8 cellular contexts compared by ENCODE assay signal in the genomic region with DNA sequence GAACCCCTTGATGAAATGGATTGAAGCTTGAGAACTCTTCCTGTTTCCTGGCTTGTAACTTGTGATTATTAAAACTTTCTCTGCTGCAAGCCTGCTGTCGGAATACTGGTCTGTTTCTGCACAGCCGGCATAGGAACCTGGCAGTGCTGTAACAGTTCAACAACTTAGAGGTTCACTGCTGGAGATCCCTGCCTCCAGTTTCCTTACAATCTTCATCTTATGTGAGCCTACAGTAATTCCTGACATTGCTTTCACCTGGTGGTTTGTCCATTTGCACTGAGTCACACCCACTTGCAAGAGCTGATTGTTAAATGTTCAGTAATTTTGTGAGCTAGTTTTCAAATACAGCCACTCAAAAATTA. TPM values are rescaled to one million over a fixed set of nuclear protein-coding genes. Genes with fewer than 3 reads are reported as not detected.
DNase-seq lines count a peak whose midpoint lies in the region; ATAC-seq and TF ChIP-seq lines count a peak whose summit lies in the region.

No MANE protein-coding gene starts in this region.

- H3K4me3 ChIP-seq in GM08714 (ENCODE audit: low read length) (peak overlapping the region; percentile 85), Panc1 (ENCODE audit: low read depth in 2 of 2, low read length in 2 of 2) (peak overlapping the region; percentile 72 to 96), epithelial cell of proximal tubule (ENCODE audit: low read depth, low read length) (peak overlapping the region; percentile 76), rectal smooth muscle tissue (ENCODE audit: low read length) (peak overlapping the region; percentile 97)

- in situ Hi-C loops in Panc1 (cut with HindIII; ENCODE audit: low pct_unique_long_range_greater_than_20kb, low sequenced_read_pairs), result no loop called here

- H3K27ac ChIP-seq in Panc1 (ENCODE audit: low read length) (peak overlapping the region; percentile 84), rectal smooth muscle tissue (ENCODE audit: low read depth, low read length) (peak overlapping the region; percentile 97)

- H3K4me1 ChIP-seq in Panc1 (ENCODE audit: control insufficient read depth, insufficient read depth, low read length) (peaks cover 10% of the 10 kb centered on the region), rectal smooth muscle tissue (ENCODE audit: control insufficient read depth, insufficient read depth, low read length) (peaks cover 7% of the 10 kb centered on the region)

- no peaks in the 10 kb centered on the region for H3K36me3 ChIP-seq in Panc1 (ENCODE audit: control insufficient read depth, insufficient read depth, low read length)
- no peaks in the 10 kb centered on the region for H3K36me3 ChIP-seq in rectal smooth muscle tissue (ENCODE audit: control insufficient read depth, insufficient read depth, low read length)

- H3K9me3 ChIP-seq in Panc1 (ENCODE audit: control insufficient read depth, insufficient read depth, low read depth, low read length), result no peaks in the 10 kb centered on the region

- intact Hi-C loops in Panc1 (cut with micrococcal nuclease; ENCODE audit: unreplicated experiment), result loop anchor here (10.0 kb wide), 1 partner anchor 203 kb away; no protein-coding TSS in a partner anchor

- CTCF ChIA-PET in Panc1 (lab: Charles Lee), result interaction anchor here (0.6 kb wide), 1 partner anchor 26 kb away, joined by 3 read pairs; no protein-coding TSS in a partner anchor

- ATAC-seq in Panc1 (no peak), HG02763 (IDR thresholded peaks at IDR 0.05; ENCODE audit: unreplicated experiment) (no peak), GM21786 (IDR thresholded peaks at IDR 0.05; ENCODE audit: unreplicated experiment) (no peak), HG03159 (IDR thresholded peaks at IDR 0.05; ENCODE audit: unreplicated experiment) (no peak)

- DNase-seq in Panc1 (ENCODE audit: low read depth, low spot score) (no peak), epithelial cell of proximal tubule (ENCODE audit: low read depth) (no peak), globus pallidus (ENCODE audit: low spot score) (no peak)

- no TSS peak for BruUV-seq in Panc1 (replicated peaks; lab: Mats Ljungman, UMichigan)

- no peaks in the 10 kb centered on the region for H3K27me3 ChIP-seq in Panc1 (ENCODE audit: control insufficient read depth, insufficient read depth, low read length)
- H3K27me3 ChIP-seq in rectal smooth muscle tissue (ENCODE audit: control insufficient read depth, insufficient read depth, low read length), result no peaks in the 10 kb centered on the region

- no peak overlapping the region for H3K9ac ChIP-seq in rectal smooth muscle tissue (ENCODE audit: low read length)

- POLR2A ChIA-PET in Panc1 (lab: Charles Lee), result no interaction called here

- no peak for TF ChIP-seq CTCF in Panc1 (IDR thresholded peaks at IDR 0.05)
- no peak for TF ChIP-seq CTCF in epithelial cell of proximal tubule (conservative IDR thresholded peaks at IDR 0.05; ENCODE audit: low read depth, low read length)

RNA-seq across cellular contexts. Expression of a gene that starts 1.3 kb away (rescaled TPM):
- total RNA-seq in Panc1 (2021; ENCODE audit: unreplicated experiment) (4.0 TPM), epithelial cell of proximal tubule (4.3 and 4.8 TPM in 2 replicates)
- polyA plus RNA-seq in Panc1 (2012; ENCODE audit: insufficient read length), result 2.2 TPM
